In genomic region chr9:82651474-82651873, GRCh38 we compare ENCODE assay signal across 16 cellular contexts.
DNase-seq lines count a peak whose midpoint lies in the region; ATAC-seq, FAIRE-seq and TF ChIP-seq lines count a peak whose summit lies in the region.
"Had no signal": no experiment of that assay in that cellular context is flagged by ENCODE, and none has a peak within 500 bp of the region (broad histone marks: within the 10 kb centered on the region; RNA-seq: fewer than 3 reads in every experiment).

No MANE protein-coding gene starts in this region.

- no peak for FAIRE-seq in kidney (lab: Jason Lieb, UNC)
- FAIRE-seq: A204.1, G401.6, GM12891, GM19239, H1 had no signal

- no peak overlapping the region for H3K9ac ChIP-seq in kidney (ENCODE audit: low read length in 2 of 2)

- TF ChIP-seq CTCF in kidney (IDR thresholded peaks at IDR 0.05; ENCODE audit: borderline replicate concordance, extremely low read depth, insufficient read depth), result no peak

- no peaks in the 10 kb centered on the region for H3K36me3 ChIP-seq in H7 (replicated peaks; ENCODE audit: control insufficient read depth, insufficient read depth, low read length)
- H3K36me3 ChIP-seq in kidney (ENCODE audit: control insufficient read depth in 1 of 2, insufficient read depth in 2 of 2, low read length in 2 of 2), result no peaks in the 10 kb centered on the region
- H3K36me3 ChIP-seq: BE2C had no signal

- no peaks in the 10 kb centered on the region for H3K27me3 ChIP-seq in H7 (ENCODE audit: control insufficient read depth, insufficient read depth, low read length)
- H3K27me3 ChIP-seq: BE2C had no signal

- H3K4me1 ChIP-seq in kidney (ENCODE audit: control insufficient read depth in 1 of 2, insufficient read depth in 1 of 2, low read depth in 1 of 2, low read length in 2 of 2), result no peaks in the 10 kb centered on the region
- H3K4me1 ChIP-seq: BE2C had no signal

- ATAC-seq in HG03025 (IDR thresholded peaks at IDR 0.05; ENCODE audit: low FRiP score, unreplicated experiment) (no peak), GM18511 (IDR thresholded peaks at IDR 0.05; ENCODE audit: unreplicated experiment) (no peak)

- intact Hi-C loops in kidney (cut with DNase I) (no loop called here), posterior vena cava (cut with DNase I) (no loop called here)

- DNase-seq in H7, result peak; percentile 9
- peak; percentile 31 for DNase-seq in kidney
- peak; percentile 46 for DNase-seq in posterior vena cava (ENCODE audit: low spot score)
- no peak for DNase-seq in amygdala (lab: John Stamatoyannopoulos, UW)
- no peak for DNase-seq in T1000 (lab: John Stamatoyannopoulos, UW)
- DNase-seq: BE2C; CD4-positive, alpha-beta memory T cell; DMS79 had no signal

- no peak overlapping the region for H3K27ac ChIP-seq in kidney (ENCODE audit: low read depth in 2 of 2, low read length in 2 of 2)
- H3K27ac ChIP-seq: C4-2B had no signal

- H3K9me3 ChIP-seq in kidney (ENCODE audit: control insufficient read depth in 1 of 2, low read length in 2 of 2), result peaks cover 0 to 8% of the 10 kb centered on the region in 2 donors

- H3K4me3 ChIP-seq in H7 (ENCODE audit: insufficient read depth, low read depth, low read length) (no peak overlapping the region), kidney (ENCODE audit: low read length in 2 of 2) (no peak overlapping the region)

Comparison
In these comparisons a context has a peak if more than half of its experiments do, and no peak if none do; other contexts are left out.
1. DNase-seq: peak in H7 (single experiment), kidney (single experiment) and posterior vena cava (single experiment); none in amygdala (0 of 56) and T1000 (single experiment).